ENCODE assay signal across 8 cellular contexts in the genomic region with DNA sequence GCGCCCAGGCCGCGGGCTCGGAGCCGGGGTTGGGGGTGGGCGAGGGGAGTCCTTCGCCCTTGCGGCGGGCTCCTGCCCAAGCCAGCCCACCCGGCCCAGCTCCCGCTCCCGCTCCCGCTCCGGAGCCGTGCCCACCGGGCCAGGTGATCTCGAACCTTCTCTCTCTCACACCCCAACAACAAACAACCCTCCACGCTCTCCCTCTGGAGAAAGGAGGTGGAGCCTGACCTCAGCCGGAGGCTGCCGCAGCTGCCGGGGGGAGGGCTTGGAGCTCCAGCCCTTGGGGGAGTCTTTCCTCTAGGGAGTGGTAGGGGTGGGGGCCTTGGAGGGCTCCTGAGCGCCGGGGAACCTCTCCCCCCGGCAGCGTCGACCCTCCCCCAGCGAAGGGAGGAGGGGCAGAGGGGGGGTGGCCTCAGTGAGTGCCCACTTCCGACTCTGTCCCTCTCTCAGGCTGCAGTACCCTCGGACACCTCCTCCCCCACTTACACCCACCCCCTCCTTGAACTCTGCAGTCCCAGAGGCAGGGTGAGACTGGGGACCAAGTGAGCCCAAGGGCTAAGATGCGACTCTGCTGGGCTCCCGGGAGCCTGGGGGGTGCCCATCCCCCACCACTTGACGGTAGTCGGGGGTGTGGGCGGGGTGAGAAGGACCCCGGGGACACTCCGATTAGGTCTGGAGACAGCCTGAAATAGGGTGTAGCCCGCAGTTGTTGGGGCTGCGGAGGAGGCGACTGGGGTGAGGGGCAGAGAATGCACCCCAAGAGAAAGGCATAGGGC. TPM values are rescaled to one million over a fixed set of nuclear protein-coding genes. Genes with fewer than 3 reads are reported as not detected.
A peak's percentile ranks its signal among the peaks of the same experiment; 100 is the strongest.
DNase-seq lines count a peak whose midpoint lies in the region; ATAC-seq and TF ChIP-seq lines count a peak whose summit lies in the region.

No MANE protein-coding gene starts in this region.

- peaks cover 2% of the 10 kb centered on the region; the same call in 1 of the 2 replicates for H3K27me3 ChIP-seq in MG63
- peaks cover 8% of the 10 kb centered on the region for H3K27me3 ChIP-seq in effector memory CD4-positive, alpha-beta T cell (replicated peaks; ENCODE audit: control insufficient read depth, insufficient read depth, low read length, poor library complexity, severe bottlenecking)
- H3K27me3 ChIP-seq in neural progenitor cell = peaks cover 74% of the 10 kb centered on the region

- H4K20me1 ChIP-seq in neural progenitor cell (ENCODE audit: low read depth) = no peaks in the 10 kb centered on the region

- peaks cover 64% of the 10 kb centered on the region for H3K27me3 Mint-ChIP-seq in neural progenitor cell (ENCODE audit: insufficient read depth, low read depth)

- peak overlapping the region; percentile 79 for H3K4me3 Mint-ChIP-seq in neural progenitor cell

- no peaks in the 10 kb centered on the region for H3K36me3 Mint-ChIP-seq in neural progenitor cell

- no peak overlapping the region for H3K27ac Mint-ChIP-seq in neural progenitor cell

- H3F3A ChIP-seq in neural progenitor cell (ENCODE audit: low read depth) = peaks cover 22% of the 10 kb centered on the region

- no peak overlapping the region for H3K27ac ChIP-seq in effector memory CD4-positive, alpha-beta T cell (ENCODE audit: insufficient read depth, low read length, poor library complexity, severe bottlenecking)
- no peak overlapping the region for H3K27ac ChIP-seq in neural progenitor cell

- TF ChIP-seq CTCF in neural progenitor cell (IDR thresholded peaks at IDR 0.05) = no peak

- no peaks in the 10 kb centered on the region for H3K36me3 ChIP-seq in MG63
- no peaks in the 10 kb centered on the region for H3K36me3 ChIP-seq in effector memory CD4-positive, alpha-beta T cell (ENCODE audit: control insufficient read depth, insufficient read depth, low read length)
- H3K36me3 ChIP-seq in neural progenitor cell = no peaks in the 10 kb centered on the region

- peaks cover 35% of the 10 kb centered on the region for H3K4me1 Mint-ChIP-seq in neural progenitor cell

- H3K9me3 ChIP-seq in MG63 (no peaks in the 10 kb centered on the region), neural progenitor cell (ENCODE audit: low read depth) (no peaks in the 10 kb centered on the region)
- no peaks in the 10 kb centered on the region for H3K9me3 ChIP-seq in effector memory CD4-positive, alpha-beta T cell (ENCODE audit: control insufficient read depth, low read length)

- DNase-seq in COLO668 (lab: John Stamatoyannopoulos, UW; ENCODE audit: unreplicated experiment) (peak; percentile 41), MG63 (no peak), neural progenitor cell (ENCODE audit: low spot score) (peak; percentile 45), NAMALWA (ENCODE audit: low spot score) (no peak)
- no peak for DNase-seq in effector memory CD4-positive, alpha-beta T cell

- peak overlapping the region; percentile 20; the same call in 1 of the 2 replicates for H3K4me3 ChIP-seq in MG63
- peak overlapping the region; percentile 50 for H3K4me3 ChIP-seq in effector memory CD4-positive, alpha-beta T cell (ENCODE audit: insufficient read depth, low read depth, low read length, poor library complexity, severe bottlenecking)
- H3K4me3 ChIP-seq in neural progenitor cell = peak overlapping the region; percentile 64

- peak overlapping the region; percentile 89 for H3K4me2 ChIP-seq in neural progenitor cell

- H3K9me3 Mint-ChIP-seq in neural progenitor cell = no peaks in the 10 kb centered on the region

- H3K4me1 ChIP-seq in effector memory CD4-positive, alpha-beta T cell (ENCODE audit: control insufficient read depth, insufficient read depth, low read length, poor library complexity, severe bottlenecking) = peaks cover 35% of the 10 kb centered on the region
- peaks cover 36% of the 10 kb centered on the region for H3K4me1 ChIP-seq in neural progenitor cell

- peak overlapping the region; percentile 75 for H2AFZ ChIP-seq in neural progenitor cell (replicated peaks)

- H3K9ac ChIP-seq in neural progenitor cell = no peak overlapping the region

- ATAC-seq in HG02884 (IDR thresholded peaks at IDR 0.05; ENCODE audit: unreplicated experiment) (no peak), HG02870 (IDR thresholded peaks at IDR 0.05; ENCODE audit: unreplicated experiment) (no peak), HG03108 (IDR thresholded peaks at IDR 0.05; ENCODE audit: unreplicated experiment) (no peak)

- peaks cover 3% of the 10 kb centered on the region for H3K79me2 ChIP-seq in neural progenitor cell (ENCODE audit: low read depth)

RNA-seq across cellular contexts. Expression of gene BAHD1, which starts 4.4 kb away (rescaled TPM):
- 5.9 and 8.2 TPM in 2 replicates for total RNA-seq in MG63 (2014; rRNA removed; shearing (Covaris generic); ENCODE audit: low replicate concordance)
- 5.8 and 13.7 TPM in 2 replicates for total RNA-seq in neural progenitor cell (ENCODE audit: low replicate concordance)

RNA-seq across cellular contexts. Expression of gene IVD, which starts 30.7 kb away (rescaled TPM):
- 25.6 and 43.7 TPM in 2 replicates for total RNA-seq in MG63 (2014; rRNA removed; shearing (Covaris generic); ENCODE audit: low replicate concordance)
- 18.0 and 38.4 TPM in 2 replicates for total RNA-seq in neural progenitor cell (ENCODE audit: low replicate concordance)

RNA-seq across cellular contexts. Expression of gene CHST14, which starts 34.5 kb away (rescaled TPM):
- 12.4 and 12.5 TPM in 2 replicates for total RNA-seq in MG63 (2014; rRNA removed; shearing (Covaris generic); ENCODE audit: low replicate concordance)
- 11.9 and 17.5 TPM in 2 replicates for total RNA-seq in neural progenitor cell (ENCODE audit: low replicate concordance)

RNA-seq across cellular contexts. Expression of gene KNSTRN, which starts 53.8 kb away (rescaled TPM):
- total RNA-seq in MG63 (2014; rRNA removed; shearing (Covaris generic); ENCODE audit: low replicate concordance) = 72.1 and 101 TPM in 2 replicates
- 129 and 152 TPM in 2 replicates for total RNA-seq in neural progenitor cell (ENCODE audit: low replicate concordance)

Comparison
In these comparisons a context has a peak if more than half of its experiments do, and no peak if none do; other contexts are left out.
1. DNase-seq: peak in COLO668 (single experiment) and neural progenitor cell (single experiment); none in MG63 (single experiment), effector memory CD4-positive, alpha-beta T cell (0 of 3) and NAMALWA (single experiment).
2. Peak in every context shown above with its lines, with median percentiles within 50 percentile points of each other: H3K4me3 ChIP-seq.